ENCODE assay signal across 1 cellular context in the genomic region with DNA sequence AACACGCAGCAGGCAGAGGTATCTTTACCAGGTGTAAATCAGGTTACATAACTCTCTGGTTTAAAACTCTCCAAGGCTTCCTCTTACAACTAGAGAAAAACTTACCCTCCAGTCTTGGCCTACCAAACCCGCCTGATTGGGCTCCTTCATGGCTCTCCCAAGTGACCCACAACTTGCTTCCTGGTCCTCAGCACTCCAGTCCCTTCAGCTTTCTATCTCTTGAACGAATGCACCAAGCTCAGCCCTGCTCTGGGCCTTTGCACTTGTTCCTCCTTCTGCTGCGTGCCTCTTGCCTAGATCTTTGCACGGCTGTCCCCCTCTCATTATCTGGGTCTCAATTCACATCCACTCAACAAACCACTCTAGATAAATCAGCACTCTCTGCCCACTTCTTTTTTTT.
TF ChIP-seq lines count a peak whose summit lies in the region.

No MANE protein-coding gene starts in this region.

TF ChIP-seq in K562, 482 proteins besides CTCF, POLR2A, EP300 and RAD21:
- TF ChIP-seq E2F4 (CRISPR knock-in tag; IDR thresholded peaks at IDR 0.05; ENCODE audit: low read depth) (no peak), ZNF75A (CRISPR knock-in tag; IDR thresholded peaks at IDR 0.05) (no peak), ZNF24 (IDR thresholded peaks at IDR 0.05) (peak; percentile 33; the same call in 1 of the 2 replicates), THRB (CRISPR knock-in tag; conservative IDR thresholded peaks at IDR 0.05) (no peak)
- TF ChIP-seq, protein P1, sequence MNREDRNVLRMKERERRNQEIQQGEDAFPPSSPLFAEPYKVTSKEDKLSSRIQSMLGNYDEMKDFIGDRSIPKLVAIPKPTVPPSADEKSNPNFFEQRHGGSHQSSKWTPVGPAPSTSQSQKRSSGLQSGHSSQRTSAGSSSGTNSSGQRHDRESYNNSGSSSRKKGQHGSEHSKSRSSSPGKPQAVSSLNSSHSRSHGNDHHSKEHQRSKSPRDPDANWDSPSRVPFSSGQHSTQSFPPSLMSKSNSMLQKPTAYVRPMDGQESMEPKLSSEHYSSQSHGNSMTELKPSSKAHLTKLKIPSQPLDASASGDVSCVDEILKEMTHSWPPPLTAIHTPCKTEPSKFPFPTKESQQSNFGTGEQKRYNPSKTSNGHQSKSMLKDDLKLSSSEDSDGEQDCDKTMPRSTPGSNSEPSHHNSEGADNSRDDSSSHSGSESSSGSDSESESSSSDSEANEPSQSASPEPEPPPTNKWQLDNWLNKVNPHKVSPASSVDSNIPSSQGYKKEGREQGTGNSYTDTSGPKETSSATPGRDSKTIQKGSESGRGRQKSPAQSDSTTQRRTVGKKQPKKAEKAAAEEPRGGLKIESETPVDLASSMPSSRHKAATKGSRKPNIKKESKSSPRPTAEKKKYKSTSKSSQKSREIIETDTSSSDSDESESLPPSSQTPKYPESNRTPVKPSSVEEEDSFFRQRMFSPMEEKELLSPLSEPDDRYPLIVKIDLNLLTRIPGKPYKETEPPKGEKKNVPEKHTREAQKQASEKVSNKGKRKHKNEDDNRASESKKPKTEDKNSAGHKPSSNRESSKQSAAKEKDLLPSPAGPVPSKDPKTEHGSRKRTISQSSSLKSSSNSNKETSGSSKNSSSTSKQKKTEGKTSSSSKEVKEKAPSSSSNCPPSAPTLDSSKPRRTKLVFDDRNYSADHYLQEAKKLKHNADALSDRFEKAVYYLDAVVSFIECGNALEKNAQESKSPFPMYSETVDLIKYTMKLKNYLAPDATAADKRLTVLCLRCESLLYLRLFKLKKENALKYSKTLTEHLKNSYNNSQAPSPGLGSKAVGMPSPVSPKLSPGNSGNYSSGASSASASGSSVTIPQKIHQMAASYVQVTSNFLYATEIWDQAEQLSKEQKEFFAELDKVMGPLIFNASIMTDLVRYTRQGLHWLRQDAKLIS (CRISPR knock-in tag; IDR thresholded peaks at IDR 0.05), result no peak
